ENCODE assay signal across 9 cellular contexts in genomic region chr6:41439524-41440418, GRCh38.
DNase-seq lines count a peak whose midpoint lies in the region; ATAC-seq and TF ChIP-seq lines count a peak whose summit lies in the region.
"Had no signal": no experiment of that assay in that cellular context is flagged by ENCODE, and none has a peak within 500 bp of the region (broad histone marks: within the 10 kb centered on the region; RNA-seq: fewer than 3 reads in every experiment).

No MANE protein-coding gene starts in this region.

- H3K4me3 Mint-ChIP-seq in CD14-positive monocyte = peak overlapping the region; percentile 39 to 74

- H3K4me2 ChIP-seq in Loucy (ENCODE audit: low read depth, low read length, poor library complexity, severe bottlenecking) = peak overlapping the region; percentile 65

- H3K27me3 ChIP-seq in Loucy (ENCODE audit: insufficient read depth, low read length, poor library complexity, severe bottlenecking) = no peaks in the 10 kb centered on the region
- H3K27me3 ChIP-seq in dorsolateral prefrontal cortex = peaks cover 0 to 24% (median 10%) of the 10 kb centered on the region in 45 donors

- intact Hi-C loops in CD14-positive monocyte (cut with micrococcal nuclease) (no loop called here), dorsolateral prefrontal cortex (cut with DNase I) (no loop called here)

- peak overlapping the region; percentile 50 for H3K9ac ChIP-seq in Loucy (ENCODE audit: low read depth, low read length, poor library complexity, severe bottlenecking)

- TF ChIP-seq CTCF in CD14-positive monocyte (IDR thresholded peaks at IDR 0.05) (no peak), Loucy (conservative IDR thresholded peaks at IDR 0.05; ENCODE audit: low read length) (no peak), dorsolateral prefrontal cortex (IDR thresholded peaks at IDR 0.05 in 54 of 56, conservative IDR thresholded peaks at IDR 0.05 in 2 of 56; ENCODE audit: low read depth in 1 of 56, partially characterized antibody in 56 of 56) (no peak), foreskin fibroblast (IDR thresholded peaks at IDR 0.05; ENCODE audit: low read depth, low read length) (no peak)

- peaks cover 23 to 40% (median 32%) of the 10 kb centered on the region in 3 donors for H3K27me3 Mint-ChIP-seq in CD14-positive monocyte (ENCODE audit: low read depth in 3 of 3)

- H3K36me3 ChIP-seq in Loucy (ENCODE audit: insufficient read depth, low read length) = no peaks in the 10 kb centered on the region

- H3K79me2 ChIP-seq in Loucy (ENCODE audit: insufficient read depth, low read length) = no peaks in the 10 kb centered on the region

- DNase-seq in CD14-positive monocyte (ENCODE audit: low spot score) (no peak), dorsolateral prefrontal cortex (no peak), foreskin fibroblast (no peak)
- DNase-seq in activated gamma-delta T cell treated with anti-CD3 and anti-CD28 coated beads, Interleukin-2, amount 50 U/mL, for 16 hours (ENCODE audit: low read depth) = peak; percentile 25
- DNase-seq: activated CD4-positive, CD25-positive, alpha-beta regulatory T cell had no signal

- H3K9me3 ChIP-seq in Loucy (ENCODE audit: insufficient read depth, low read depth, low read length) = no peaks in the 10 kb centered on the region

- H3K27ac Mint-ChIP-seq in CD14-positive monocyte = peak overlapping the region in 3 of 7 donors; percentile 0 to 60 (median 13)

- no peaks in the 10 kb centered on the region for H3K36me3 Mint-ChIP-seq in CD14-positive monocyte

- no peaks in the 10 kb centered on the region for H3F3A ChIP-seq in Loucy (ENCODE audit: low read depth)

- no peak overlapping the region for H3K27ac ChIP-seq in dorsolateral prefrontal cortex

- H3K9me2 ChIP-seq in Loucy (replicated peaks; ENCODE audit: low read depth, low read length) = no peaks in the 10 kb centered on the region

- H3K4me3 ChIP-seq in Loucy (ENCODE audit: low read length, poor library complexity, severe bottlenecking) (peak overlapping the region; percentile 4), dorsolateral prefrontal cortex (no peak overlapping the region), foreskin fibroblast (ENCODE audit: low read depth in 1 of 2, low read length in 2 of 2) (no peak overlapping the region)

- H3K4me1 Mint-ChIP-seq in CD14-positive monocyte = peaks cover 26% of the 10 kb centered on the region

- peaks cover 0 to 6% (median 0%) of the 10 kb centered on the region in 7 donors for H3K9me3 Mint-ChIP-seq in CD14-positive monocyte

- H3K4me1 ChIP-seq in Loucy (ENCODE audit: insufficient read depth, low read length, poor library complexity, severe bottlenecking) = peaks cover 39% of the 10 kb centered on the region

- ATAC-seq in GM18870 (IDR thresholded peaks at IDR 0.05; ENCODE audit: unreplicated experiment) (peak; percentile 60), HG02938 (IDR thresholded peaks at IDR 0.05; ENCODE audit: unreplicated experiment) (no peak), HG02588 (IDR thresholded peaks at IDR 0.05; ENCODE audit: unreplicated experiment) (no peak)

- H4K20me1 ChIP-seq in Loucy (ENCODE audit: insufficient read depth, low read length, poor library complexity, severe bottlenecking) = no peaks in the 10 kb centered on the region

- 0 out of 2 replicates have a peak overlapping the region, but pooled peaks have one; percentile 25 for H2AFZ ChIP-seq in Loucy (ENCODE audit: low read length)
